In genomic region chr14:25009891-25010290, GRCh38 we compare ENCODE assay signal across 14 cellular contexts. TPM values are rescaled to one million over a fixed set of nuclear protein-coding genes. Genes with fewer than 3 reads are reported as not detected.
DNase-seq lines count a peak whose midpoint lies in the region; ATAC-seq, FAIRE-seq and TF ChIP-seq lines count a peak whose summit lies in the region.
"Had no signal": no experiment of that assay in that cellular context is flagged by ENCODE, and none has a peak within 500 bp of the region (broad histone marks: within the 10 kb centered on the region; RNA-seq: fewer than 3 reads in every experiment).

No MANE protein-coding gene starts in this region.

- no peaks in the 10 kb centered on the region for H3K27me3 ChIP-seq in HepG2 (ENCODE audit: control insufficient read depth in 1 of 2, insufficient read depth in 2 of 2, low read length in 2 of 2)
- no peaks in the 10 kb centered on the region for H3K27me3 ChIP-seq in right lobe of liver
- H3K27me3 ChIP-seq: neutrophil had no signal

- peak; percentile 52 for ATAC-seq in HepG2
- ATAC-seq in right lobe of liver, result no peak
- ATAC-seq in left colon, result peak; percentile 33
- ATAC-seq: activated CD8-positive, alpha-beta memory T cell treated with anti-CD3 and anti-CD28 coated beads, Interleukin-2, amount 10 ng/mL, durations not matched to agents 7 days and 5 days had no signal

- in situ Hi-C loops in HepG2 (cut with HindIII; ENCODE audit: extremely low pct_ligation_motif_present, low pct_unique_long_range_greater_than_20kb), result no loop called here

- no peaks in the 10 kb centered on the region for H3K36me3 Mint-ChIP-seq in T-helper 2 cell treated with Interferon-gamma antibody and Interleukin-4, amounts not matched to agents 5 μg/mL and 100 μg/mL, for 36 hours (ENCODE audit: low read depth)
- H3K36me3 Mint-ChIP-seq: activated CD8-positive, alpha-beta memory T cell treated with anti-CD3 and anti-CD28 coated beads, Interleukin-2, amount 10 ng/mL, durations not matched to agents 7 days and 5 days had no signal

- FAIRE-seq in HepG2 (lab: Jason Lieb, UNC), result no peak

- H3K27ac ChIP-seq in HepG2 (ENCODE audit: extremely low read length, insufficient read depth, low read length), result no peak overlapping the region
- H3K27ac ChIP-seq in right lobe of liver, result no peak overlapping the region
- H3K27ac ChIP-seq: neutrophil had no signal

- no peak overlapping the region for H3K9ac ChIP-seq in HepG2 (ENCODE audit: insufficient read depth, low read depth, low read length)

- DNase-seq in HepG2 (ENCODE audit: low spot score) (peak; percentile 70), right lobe of liver (no peak), astrocyte of the hippocampus (ENCODE audit: low read depth, low spot score) (peak; percentile 68), left colon (no peak), cerebellar nuclear complex (lab: John Stamatoyannopoulos, UW) (no peak)
- DNase-seq in activated CD4-positive, alpha-beta T cell treated with anti-CD3 and anti-CD28 coated beads for 1 hour, result no peak
- DNase-seq in activated CD8-positive, alpha-beta memory T cell treated with anti-CD3 and anti-CD28 coated beads for 24 hours, result no peak
- no peak for DNase-seq in T-helper 2 cell treated with Interferon-gamma antibody and Interleukin-4, amounts not matched to agents 5 μg/mL and 100 μg/mL, for 36 hours (ENCODE audit: low spot score)
- DNase-seq: activated CD8-positive, alpha-beta memory T cell treated with anti-CD3 and anti-CD28 coated beads, Interleukin-2, amount 10 ng/mL, durations not matched to agents 7 days and 5 days; GDM1; NCI-H2029 had no signal

- H3K27ac Mint-ChIP-seq in T-helper 2 cell treated with Interferon-gamma antibody and Interleukin-4, amounts not matched to agents 5 μg/mL and 100 μg/mL, for 36 hours, result no peak overlapping the region
- H3K27ac Mint-ChIP-seq: activated CD8-positive, alpha-beta memory T cell treated with anti-CD3 and anti-CD28 coated beads, Interleukin-2, amount 10 ng/mL, durations not matched to agents 7 days and 5 days; stimulated activated naive CD8-positive, alpha-beta T cell treated with anti-CD3 and anti-CD28 coated beads, Interleukin-15, Interleukin-2, amounts not matched to agents 100 ng/mL and 50 ng/mL, for 24 hours; T-helper 1 cell treated with Interleukin-12 subunit alpha and Interleukin-12 subunit beta and Interleukin-4 antibody, amounts not matched to agents 30 μg/mL and 1 μg/mL, for 36 hours had no signal

- H3K9me3 ChIP-seq in HepG2 (ENCODE audit: low read length), result no peaks in the 10 kb centered on the region
- no peaks in the 10 kb centered on the region for H3K9me3 ChIP-seq in right lobe of liver
- H3K9me3 ChIP-seq: neutrophil had no signal

- POLR2A ChIA-PET in HepG2 (lab: Yijun Ruan, JAX), result no interaction called here

- BruUV-seq in HepG2 (replicated peaks; lab: Mats Ljungman, UMichigan), result no TSS peak

- CTCF ChIA-PET in HepG2 (lab: Yijun Ruan, JAX; ENCODE audit: low intra/inter-chr PET ratio, low total read pairs), result no interaction called here

- no peaks in the 10 kb centered on the region for H3K9me3 Mint-ChIP-seq in T-helper 2 cell treated with Interferon-gamma antibody and Interleukin-4, amounts not matched to agents 5 μg/mL and 100 μg/mL, for 36 hours
- H3K9me3 Mint-ChIP-seq: stimulated activated naive CD8-positive, alpha-beta T cell treated with anti-CD3 and anti-CD28 coated beads, Interleukin-15, Interleukin-2, amounts not matched to agents 100 ng/mL and 50 ng/mL, for 24 hours; T-helper 1 cell treated with Interleukin-12 subunit alpha and Interleukin-12 subunit beta and Interleukin-4 antibody, amounts not matched to agents 30 μg/mL and 1 μg/mL, for 36 hours had no signal

- H4K20me1 ChIP-seq in HepG2 (ENCODE audit: insufficient read depth, low read length), result no peaks in the 10 kb centered on the region

- no peak for TF ChIP-seq CTCF in HepG2 (CRISPR knock-in tag; IDR thresholded peaks at IDR 0.05)
- TF ChIP-seq CTCF in right lobe of liver (IDR thresholded peaks at IDR 0.05), result no peak

- H3K27me3 Mint-ChIP-seq in T-helper 2 cell treated with Interferon-gamma antibody and Interleukin-4, amounts not matched to agents 5 μg/mL and 100 μg/mL, for 36 hours (ENCODE audit: low read depth), result no peaks in the 10 kb centered on the region

- no peak for TF ChIP-seq RAD21 in HepG2 (CRISPR knock-in tag; IDR thresholded peaks at IDR 0.05)

- intact Hi-C loops in HepG2 (cut with micrococcal nuclease; ENCODE audit: unreplicated experiment) (no loop called here), right lobe of liver (cut with DNase I) (no loop called here), left colon (cut with DNase I, micrococcal nuclease) (no loop called here)

- H3K4me3 Mint-ChIP-seq in T-helper 2 cell treated with Interferon-gamma antibody and Interleukin-4, amounts not matched to agents 5 μg/mL and 100 μg/mL, for 36 hours, result no peak overlapping the region
- H3K4me3 Mint-ChIP-seq: activated CD8-positive, alpha-beta memory T cell treated with anti-CD3 and anti-CD28 coated beads, Interleukin-2, amount 10 ng/mL, durations not matched to agents 7 days and 5 days; stimulated activated naive CD8-positive, alpha-beta T cell treated with anti-CD3 and anti-CD28 coated beads, Interleukin-15, Interleukin-2, amounts not matched to agents 100 ng/mL and 50 ng/mL, for 24 hours; T-helper 1 cell treated with Interleukin-12 subunit alpha and Interleukin-12 subunit beta and Interleukin-4 antibody, amounts not matched to agents 30 μg/mL and 1 μg/mL, for 36 hours had no signal

- no peak overlapping the region for H2AFZ ChIP-seq in HepG2 (ENCODE audit: low read length)

- no peak for TF ChIP-seq POLR2A in HepG2 (IDR thresholded peaks at IDR 0.05; ENCODE audit: insufficient read depth in 1 of 2, low read depth in 2 of 2, low read length in 2 of 2)
- TF ChIP-seq POLR2A in right lobe of liver (IDR thresholded peaks at IDR 0.05), result no peak

- TF ChIP-seq EP300 in HepG2 (IDR thresholded peaks at IDR 0.05; ENCODE audit: low read depth in 2 of 2, low read length in 2 of 2) (no peak), HepG2 (CRISPR knock-in tag; IDR thresholded peaks at IDR 0.05; ENCODE audit: borderline replicate concordance) (no peak)

- peaks cover 10% of the 10 kb centered on the region for H3K79me2 ChIP-seq in HepG2 (ENCODE audit: insufficient read depth, low read length)

- 72% methylated on average over 3 of the region's 3 CpGs for WGBS in HepG2 (ENCODE audit: low lambda C conversion rate)
- 55% methylated on average over 3 of the region's 3 CpGs for WGBS in right lobe of liver (ENCODE audit: insufficient coverage, low coverage, low lambda C conversion rate, missing lambda C conversion rate)

- H3K4me3 ChIP-seq in HepG2 (replicated peaks in 1 of 3; ENCODE audit: insufficient read depth in 1 of 3, low read depth in 2 of 3, low read length in 3 of 3), result no peak overlapping the region
- no peak overlapping the region for H3K4me3 ChIP-seq in right lobe of liver

- H3K4me2 ChIP-seq in HepG2 (ENCODE audit: low read depth, low read length), result no peak overlapping the region

- H3K4me1 Mint-ChIP-seq in T-helper 2 cell treated with Interferon-gamma antibody and Interleukin-4, amounts not matched to agents 5 μg/mL and 100 μg/mL, for 36 hours (ENCODE audit: low read depth), result no peaks in the 10 kb centered on the region
- H3K4me1 Mint-ChIP-seq: activated CD8-positive, alpha-beta memory T cell treated with anti-CD3 and anti-CD28 coated beads, Interleukin-2, amount 10 ng/mL, durations not matched to agents 7 days and 5 days had no signal

- H3K4me1 ChIP-seq in HepG2 (ENCODE audit: insufficient read depth, low read length) (peaks cover 50% of the 10 kb centered on the region), right lobe of liver (no peaks in the 10 kb centered on the region)

- H3K36me3 ChIP-seq in HepG2 (replicated peaks in 1 of 2; ENCODE audit: control insufficient read depth in 1 of 2, insufficient read depth in 2 of 2, low read length in 2 of 2) (no peaks in the 10 kb centered on the region), right lobe of liver (no peaks in the 10 kb centered on the region)
- H3K36me3 ChIP-seq: neutrophil had no signal

TF ChIP-seq in HepG2, 621 proteins besides CTCF, POLR2A, EP300 and RAD21:
- peak; percentile 74 for TF ChIP-seq TEAD3 (CRISPR knock-in tag; optimal IDR thresholded peaks at IDR 0.05; ENCODE audit: borderline replicate concordance)
- TF ChIP-seq SIN3A (IDR thresholded peaks at IDR 0.05; ENCODE audit: borderline replicate concordance, low read depth, low read length), result no peak
- peak; percentile 17; the same call in 1 of the 2 replicates for TF ChIP-seq BCL6 (CRISPR knock-in tag; IDR thresholded peaks at IDR 0.05)
- TF ChIP-seq PHF21A (CRISPR knock-in tag; IDR thresholded peaks at IDR 0.05), result 0 out of 2 replicates have a peak, but pooled peaks have one; percentile 17

RNA-seq across cellular contexts. Expression of gene STXBP6, which starts 40.1 kb away (rescaled TPM):
- 35.3 and 43.2 TPM in 2 replicates for total RNA-seq in HepG2 (2016; rRNA removed; fragmentation: Illumina TruSeq; extraction: Trizol)
- 21.2 TPM in 2 replicates for total RNA-seq in HepG2 (2016; cell fraction: cytosol; rRNA removed; fragmentation: Illumina TruSeq; extraction: Trizol; ENCODE audit: low read depth)
- total RNA-seq in HepG2 (2016; cell fraction: insoluble cytoplasmic fraction; rRNA removed; fragmentation: Illumina TruSeq; extraction: Trizol), result 31.7 and 46.6 TPM in 2 replicates
- total RNA-seq in HepG2 (2016; cell fraction: membrane; rRNA removed; fragmentation: Illumina TruSeq; extraction: Trizol), result 28.9 and 30.6 TPM in 2 replicates
- total RNA-seq in HepG2 (2016; cell fraction: nucleus; rRNA removed; fragmentation: Illumina TruSeq; extraction: Trizol), result 26.2 and 27.2 TPM in 2 replicates
- polyA plus RNA-seq in HepG2 (2011; rRNA removed), result 32.3 and 42.8 TPM in 2 replicates
- polyA plus RNA-seq in HepG2 (2011; cell fraction: cytosol; rRNA removed), result 26.8 and 33.4 TPM in 2 replicates
- 10.0 and 11.5 TPM in 2 replicates for polyA plus RNA-seq in HepG2 (2011; cell fraction: nucleus; rRNA removed)
- polyA plus RNA-seq in HepG2 (2012), result 25.5 and 27.7 TPM in 2 replicates
- 19.0 and 23.1 TPM in 2 replicates for polyA plus RNA-seq in HepG2 (2016; cell fraction: cytosol; fragmentation: Illumina TruSeq; extraction: Trizol; ENCODE audit: low read depth)
- polyA plus RNA-seq in HepG2 (2016; cell fraction: insoluble cytoplasmic fraction; fragmentation: Illumina TruSeq; extraction: Trizol; ENCODE audit: low read depth), result 51.3 and 53.4 TPM in 2 replicates
- polyA plus RNA-seq in HepG2 (2016; cell fraction: membrane; fragmentation: Illumina TruSeq; extraction: Trizol; ENCODE audit: low read depth), result 25.8 and 28.4 TPM in 2 replicates
- 24.0 and 27.2 TPM in 2 replicates for polyA plus RNA-seq in HepG2 (2016; cell fraction: nucleus; fragmentation: Illumina TruSeq; extraction: Trizol; ENCODE audit: insufficient read depth, low read depth)
- polyA minus RNA-seq in HepG2 (2011; rRNA and poly(A)+ RNA removed; ENCODE audit: low replicate concordance), result 3.0 and 26.4 TPM in 2 replicates
- polyA minus RNA-seq in HepG2 (2011; cell fraction: cytosol; rRNA and poly(A)+ RNA removed), result 19.6 and 20.8 TPM in 2 replicates
- polyA minus RNA-seq in HepG2 (2011; cell fraction: nucleus; rRNA and poly(A)+ RNA removed), result 53.4 and 53.6 TPM in 2 replicates
- total RNA-seq in right lobe of liver, result 1 to 10 TPM in 4 of 6 experiments, under 1 TPM in 2; 0.55 to 1.7 (median 1.1) TPM
- 10 to 100 TPM; 19.9 to 28.3 TPM for total RNA-seq in left colon
- total RNA-seq: activated CD8-positive, alpha-beta memory T cell treated with anti-CD3 and anti-CD28 coated beads, Interleukin-2, amount 10 ng/mL, durations not matched to agents 7 days and 5 days had no signal

Comparison
In these comparisons a context has a peak if more than half of its experiments do, and no peak if none do; other contexts are left out.
1. ATAC-seq: peak in HepG2 (single experiment) and left colon (single experiment); none in right lobe of liver (0 of 4).
2. DNase-seq: peak in HepG2 (single experiment) and astrocyte of the hippocampus (single experiment); none in right lobe of liver (0 of 3), left colon (0 of 2), activated CD4-positive, alpha-beta T cell treated with anti-CD3 and anti-CD28 coated beads for 1 hour (single experiment), cerebellar nuclear complex (0 of 2), activated CD8-positive, alpha-beta memory T cell treated with anti-CD3 and anti-CD28 coated beads for 24 hours (single experiment) and T-helper 2 cell treated with Interferon-gamma antibody and Interleukin-4, amounts not matched to agents 5 μg/mL and 100 μg/mL, for 36 hours (single experiment).
3. RNA of gene STXBP6, which starts 40.1 kb away (total RNA-seq): 21.2 to 46.6 TPM in HepG2 and 19.9 to 28.3 TPM in left colon; 0.55 to 1.7 TPM in right lobe of liver; every median in the first group is over 4 times any median in the second.